In the genomic region with DNA sequence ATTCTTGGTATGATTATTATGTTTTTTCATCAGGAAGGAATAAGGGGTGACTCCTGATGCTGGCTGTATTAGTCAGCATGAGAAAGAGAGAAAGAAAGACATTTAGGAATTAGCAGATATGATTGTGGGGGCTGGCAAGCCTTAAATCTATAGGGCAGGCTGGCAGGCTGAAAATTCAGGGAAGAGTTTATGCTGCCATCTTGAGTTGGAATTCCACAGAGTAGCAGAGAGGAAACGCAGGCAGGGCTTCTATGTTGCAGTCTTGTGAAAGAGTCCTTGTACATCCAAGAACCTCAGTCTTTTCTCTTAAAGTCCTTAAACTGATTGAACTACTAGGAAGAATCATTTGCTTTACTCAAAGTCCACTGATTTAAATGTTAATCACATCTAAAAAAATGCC, we compare ENCODE assay signal across 1 cellular context.
TF ChIP-seq lines count a peak whose summit lies in the region.

No MANE protein-coding gene starts in this region.

TF ChIP-seq in GM23338, 12 proteins besides CTCF, POLR2A, EP300 and RAD21:
- TF ChIP-seq ZNF462 (CRISPR knock-in tag; IDR thresholded peaks at IDR 0.05): no peak
- no peak for TF ChIP-seq EZH2 (IDR thresholded peaks at IDR 0.05; ENCODE audit: low read depth, unreplicated experiment)
- no peak for TF ChIP-seq CREB1 (CRISPR knock-in tag; IDR thresholded peaks at IDR 0.05; ENCODE audit: low read depth)
- TF ChIP-seq EZH2phosphoT487 (IDR thresholded peaks at IDR 0.05; ENCODE audit: unreplicated experiment): no peak
- TF ChIP-seq REST (IDR thresholded peaks at IDR 0.05; ENCODE audit: unreplicated experiment): no peak
- no peak for TF ChIP-seq JUNB (IDR thresholded peaks at IDR 0.05; ENCODE audit: unreplicated experiment)
- TF ChIP-seq ZNF114 (CRISPR knock-in tag; IDR thresholded peaks at IDR 0.05): no peak
- no peak for TF ChIP-seq POLR2AphosphoS5 (IDR thresholded peaks at IDR 0.05; ENCODE audit: low read depth)
- no peak for TF ChIP-seq NANOG (IDR thresholded peaks at IDR 0.05; ENCODE audit: borderline replicate concordance)
- TF ChIP-seq ZNF331 (CRISPR knock-in tag; IDR thresholded peaks at IDR 0.05; ENCODE audit: low read depth): no peak
- TF ChIP-seq STAT1 (IDR thresholded peaks at IDR 0.05; ENCODE audit: unreplicated experiment): no peak
- TF ChIP-seq, protein P1, sequence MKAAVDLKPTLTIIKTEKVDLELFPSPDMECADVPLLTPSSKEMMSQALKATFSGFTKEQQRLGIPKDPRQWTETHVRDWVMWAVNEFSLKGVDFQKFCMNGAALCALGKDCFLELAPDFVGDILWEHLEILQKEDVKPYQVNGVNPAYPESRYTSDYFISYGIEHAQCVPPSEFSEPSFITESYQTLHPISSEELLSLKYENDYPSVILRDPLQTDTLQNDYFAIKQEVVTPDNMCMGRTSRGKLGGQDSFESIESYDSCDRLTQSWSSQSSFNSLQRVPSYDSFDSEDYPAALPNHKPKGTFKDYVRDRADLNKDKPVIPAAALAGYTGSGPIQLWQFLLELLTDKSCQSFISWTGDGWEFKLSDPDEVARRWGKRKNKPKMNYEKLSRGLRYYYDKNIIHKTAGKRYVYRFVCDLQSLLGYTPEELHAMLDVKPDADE (IDR thresholded peaks at IDR 0.05): no peak
